8 cellular contexts compared by ENCODE assay signal in the genomic region with DNA sequence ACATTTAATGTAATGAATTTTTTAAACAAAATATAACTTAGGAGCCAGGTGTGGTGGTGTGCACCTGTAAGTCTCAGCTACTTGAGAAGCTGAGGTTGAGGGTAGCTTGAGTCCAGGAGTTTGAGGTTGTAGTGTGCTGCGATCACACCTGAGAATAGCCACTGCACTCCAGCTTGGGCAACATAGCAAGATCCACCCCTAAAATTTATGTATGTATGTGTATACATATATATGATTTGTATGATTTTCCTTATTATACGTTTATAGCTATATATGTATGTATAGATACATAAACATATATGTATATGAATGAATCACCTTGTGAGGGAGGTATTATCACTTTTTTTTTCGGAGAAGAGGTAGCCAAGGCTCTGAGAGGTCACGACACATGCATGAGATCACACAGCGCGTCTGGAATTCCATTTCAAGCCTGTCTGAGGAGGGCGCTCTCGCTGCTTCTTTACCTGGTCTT. TPM values are rescaled to one million over a fixed set of nuclear protein-coding genes. Genes with fewer than 3 reads are reported as not detected.
DNase-seq lines count a peak whose midpoint lies in the region; ATAC-seq, FAIRE-seq and TF ChIP-seq lines count a peak whose summit lies in the region.

No MANE protein-coding gene starts in this region.

- H3K4me1 Mint-ChIP-seq in activated CD4-positive, alpha-beta T cell treated with anti-CD3 and anti-CD28 coated beads for 36 hours = peaks cover 17% of the 10 kb centered on the region

- peak overlapping the region; percentile 1 to 35 (median 26) for H3K4me3 ChIP-seq in fibroblast of lung (replicated peaks in 1 of 4; ENCODE audit: control extremely low read depth in 1 of 4, insufficient read depth in 1 of 4, low read depth in 3 of 4, low read length in 4 of 4)
- H3K4me3 ChIP-seq in pancreas = peak overlapping the region; percentile 27 to 64 (median 44)

- peak; percentile 47 for DNase-seq in Right ventricle myocardium superior
- no peak for DNase-seq in left cardiac atrium
- peak; percentile 77 for DNase-seq in activated CD4-positive, alpha-beta T cell treated with anti-CD3 and anti-CD28 coated beads for 36 hours
- DNase-seq in fibroblast of lung (ENCODE audit: low read depth in 2 of 2) = peak in 1 of 2 donors; percentile 20
- DNase-seq in pancreas = peak in 1 of 6 donors; percentile 58
- DNase-seq in AG08395 (ENCODE audit: low spot score) = no peak
- no peak for DNase-seq in NAMALWA (ENCODE audit: low spot score)
- DNase-seq in HK-2 (ENCODE audit: unreplicated experiment) = no peak

- H3K4me3 Mint-ChIP-seq in activated CD4-positive, alpha-beta T cell treated with anti-CD3 and anti-CD28 coated beads for 36 hours = peak overlapping the region; percentile 68

- H3K9me3 Mint-ChIP-seq in activated CD4-positive, alpha-beta T cell treated with anti-CD3 and anti-CD28 coated beads for 36 hours (ENCODE audit: low read depth) = no peaks in the 10 kb centered on the region

- H3K27ac ChIP-seq in fibroblast of lung (ENCODE audit: insufficient read depth, low read length) (no peak overlapping the region), pancreas (no peak overlapping the region)

- H3K36me3 ChIP-seq in fibroblast of lung (ENCODE audit: control insufficient read depth, insufficient read depth, low read length) (no peaks in the 10 kb centered on the region), pancreas (no peaks in the 10 kb centered on the region)

- ATAC-seq in Right ventricle myocardium superior (ENCODE audit: poor library complexity) = peak; percentile 41
- ATAC-seq in left cardiac atrium = no peak
- peak; percentile 73 for ATAC-seq in activated CD4-positive, alpha-beta T cell treated with anti-CD3 and anti-CD28 coated beads for 36 hours
- peak; percentile 65 to 79 (median 71) for ATAC-seq in pancreas

- intact Hi-C loops in Right ventricle myocardium superior (cut with DNase I) (no loop called here), left cardiac atrium (cut with DNase I) (no loop called here), pancreas (cut with DNase I) (no loop called here)
- intact Hi-C loops in activated CD4-positive, alpha-beta T cell treated with anti-CD3 and anti-CD28 coated beads for 36 hours (cut with DNase I, micrococcal nuclease) = loop anchor here (1.0 to 2.0 kb wide), 2 partner anchors 9 to 74 kb away; partner anchors contain the start of gene KIF3A (in 1 of the 2)

- H3K9me3 ChIP-seq in fibroblast of lung (ENCODE audit: control insufficient read depth, insufficient read depth, low read depth, low read length) (no peaks in the 10 kb centered on the region), pancreas (no peaks in the 10 kb centered on the region)

- H3K4me1 ChIP-seq in fibroblast of lung (ENCODE audit: control insufficient read depth, extremely low read depth, insufficient read depth, low read length) (peaks cover 4% of the 10 kb centered on the region), pancreas (peaks cover 0 to 4% (median 0%) of the 10 kb centered on the region in 3 donors)

- WGBS in pancreas, 2 donors = 12 to 14% methylated on average over 8 of the region's 8 CpGs

- peaks cover 9% of the 10 kb centered on the region for H3K36me3 Mint-ChIP-seq in activated CD4-positive, alpha-beta T cell treated with anti-CD3 and anti-CD28 coated beads for 36 hours (ENCODE audit: low read depth)

- H2AFZ ChIP-seq in fibroblast of lung (ENCODE audit: low read length) = no peak overlapping the region

- CTCF ChIA-PET in activated CD4-positive, alpha-beta T cell treated with anti-CD3 and anti-CD28 coated beads for 36 hours (lab: Charles Lee) = interaction anchor here (0.5 to 1.7 kb wide), 9 partner anchors 8 to 1254 kb away, joined by 3 to 11 read pairs (median 3); partner anchors contain the start of gene KIF3A

- H3K9ac ChIP-seq in fibroblast of lung (ENCODE audit: insufficient read depth, low read length) = no peak overlapping the region

- no peaks in the 10 kb centered on the region for H3K79me2 ChIP-seq in fibroblast of lung (ENCODE audit: control insufficient read depth, insufficient read depth, low read length)

- H3K27ac Mint-ChIP-seq in activated CD4-positive, alpha-beta T cell treated with anti-CD3 and anti-CD28 coated beads for 36 hours = no peak overlapping the region

- H3K27me3 Mint-ChIP-seq in activated CD4-positive, alpha-beta T cell treated with anti-CD3 and anti-CD28 coated beads for 36 hours = no peaks in the 10 kb centered on the region

- no peaks in the 10 kb centered on the region for H4K20me1 ChIP-seq in fibroblast of lung (ENCODE audit: control insufficient read depth, extremely low read depth, insufficient read depth, low read length)

- FAIRE-seq in pancreas (lab: Jason Lieb, UNC) = no peak

- TF ChIP-seq CTCF in fibroblast of lung (conservative IDR thresholded peaks at IDR 0.05 in 1 of 2, IDR thresholded peaks at IDR 0.05 in 1 of 2; ENCODE audit: low read depth in 1 of 2, low read length in 2 of 2) (peak in 1 of 2 donors; percentile 40), pancreas (IDR thresholded peaks at IDR 0.05) (no peak)

- POLR2A ChIA-PET in activated CD4-positive, alpha-beta T cell treated with anti-CD3 and anti-CD28 coated beads for 36 hours (lab: Charles Lee) = interaction anchor here (0.6 to 1.4 kb wide), 3 partner anchors 8 to 74 kb away, joined by 3 to 5 read pairs (median 3); no protein-coding TSS in a partner anchor

- H3K27me3 ChIP-seq in fibroblast of lung (ENCODE audit: control insufficient read depth, insufficient read depth, low read length) = peaks cover 24% of the 10 kb centered on the region
- no peaks in the 10 kb centered on the region for H3K27me3 ChIP-seq in pancreas

- H3K4me2 ChIP-seq in fibroblast of lung (ENCODE audit: extremely low read depth, insufficient read depth, low read length) = peak overlapping the region; percentile 58

RNA-seq across cellular contexts. Expression of gene CCNI2, which starts 0.6 kb away (rescaled TPM):
- total RNA-seq in Right ventricle myocardium superior (0.08 TPM), left cardiac atrium (not detected), fibroblast of lung (under 0.01 TPM in 1 of 2 replicates, not detected in the other), pancreas (1 to 10 TPM in 4 of 6 donors, under 1 TPM in 2; 0.69 to 4.4 (median 1.3) TPM)
- total RNA-seq in activated CD4-positive, alpha-beta T cell treated with anti-CD3 and anti-CD28 coated beads for 36 hours = 1 to 10 TPM; 4.3 to 4.6 TPM
- polyA plus RNA-seq in fibroblast of lung (not detected in 2 replicates), pancreas (1 to 10 TPM in 1 of 2 donors, under 1 TPM in 1; 0.84 to 1.8 TPM)
- polyA plus RNA-seq in fibroblast of lung (2012) = 0.89 and 0.99 TPM in 2 replicates
- polyA minus RNA-seq in fibroblast of lung (ENCODE audit: low replicate concordance) = not detected in 2 replicates

RNA-seq across cellular contexts. Expression of gene KIF3A, which starts 9.3 kb away (rescaled TPM):
- total RNA-seq in Right ventricle myocardium superior (9.1 TPM), left cardiac atrium (1 to 10 TPM; 6.4 to 8.0 TPM), fibroblast of lung (10.5 and 11.2 TPM in 2 replicates), pancreas (1 to 10 TPM; 2.4 to 6.3 (median 4.1) TPM)
- total RNA-seq in activated CD4-positive, alpha-beta T cell treated with anti-CD3 and anti-CD28 coated beads for 36 hours = 10 to 100 TPM in 1 of 2 experiments, 1 to 10 TPM in 1; 7.1 to 10.6 TPM
- polyA plus RNA-seq in fibroblast of lung (7.3 and 8.8 TPM in 2 replicates), pancreas (1 to 10 TPM; 2.4 to 5.0 TPM)
- polyA plus RNA-seq in fibroblast of lung (2012) = 5.8 and 6.3 TPM in 2 replicates
- polyA minus RNA-seq in fibroblast of lung (ENCODE audit: low replicate concordance) = 1.1 and 1.3 TPM in 2 replicates

RNA-seq across cellular contexts. Expression of gene SEPTIN8, which starts 30.4 kb away (rescaled TPM):
- total RNA-seq in Right ventricle myocardium superior (26.3 TPM), left cardiac atrium (10 to 100 TPM; 29.4 to 31.3 TPM), fibroblast of lung (50.3 and 64.2 TPM in 2 replicates), pancreas (10 to 100 TPM; 13.1 to 32.8 (median 17.1) TPM)
- total RNA-seq in activated CD4-positive, alpha-beta T cell treated with anti-CD3 and anti-CD28 coated beads for 36 hours = 10 to 100 TPM; 18.6 to 19.9 TPM
- polyA plus RNA-seq in fibroblast of lung (62.1 and 71.1 TPM in 2 replicates), pancreas (10 to 100 TPM; 17.9 to 18.6 TPM)
- 46.2 and 52.5 TPM in 2 replicates for polyA plus RNA-seq in fibroblast of lung (2012)
- polyA minus RNA-seq in fibroblast of lung (ENCODE audit: low replicate concordance) = 38.9 and 78.1 TPM in 2 replicates

Comparison
In these comparisons a context has a peak if more than half of its experiments do, and no peak if none do; other contexts are left out.
1. ATAC-seq: peak in Right ventricle myocardium superior (single experiment), activated CD4-positive, alpha-beta T cell treated with anti-CD3 and anti-CD28 coated beads for 36 hours (single experiment) and pancreas (4 of 4); none in left cardiac atrium (0 of 2).
2. DNase-seq: peak in Right ventricle myocardium superior (single experiment) and activated CD4-positive, alpha-beta T cell treated with anti-CD3 and anti-CD28 coated beads for 36 hours (single experiment); none in left cardiac atrium (single experiment), AG08395 (single experiment), NAMALWA (single experiment) and HK-2 (single experiment).
3. intact Hi-C loops: an anchor here in activated CD4-positive, alpha-beta T cell treated with anti-CD3 and anti-CD28 coated beads for 36 hours (1.0 to 2.0 kb wide); none called in Right ventricle myocardium superior, left cardiac atrium and pancreas.